In genomic region chr4:77817304-77818076, GRCh38 we compare ENCODE assay signal across 8 cellular contexts. TPM values are rescaled to one million over a fixed set of nuclear protein-coding genes. Genes with fewer than 3 reads are reported as not detected.
A peak's percentile ranks its signal among the peaks of the same experiment; 100 is the strongest.
DNase-seq lines count a peak whose midpoint lies in the region; ATAC-seq and TF ChIP-seq lines count a peak whose summit lies in the region.

No MANE protein-coding gene starts in this region.

- peak overlapping the region; percentile 98 for H3K27ac ChIP-seq in DND-41 (ENCODE audit: low read length)

- no peaks in the 10 kb centered on the region for H3K9me3 ChIP-seq in DND-41 (ENCODE audit: insufficient read depth, low read length, severe bottlenecking)
- no peaks in the 10 kb centered on the region; the same call in 1 of the 2 replicates for H3K9me3 ChIP-seq in MG63
- no peaks in the 10 kb centered on the region for H3K9me3 ChIP-seq in mononuclear cell (ENCODE audit: low read depth, low read length)

- peak; percentile 30 for DNase-seq in DND-41
- DNase-seq in MG63: no peak
- DNase-seq in cardiac fibroblast (ENCODE audit: low read depth in 2 of 2): peak in 1 of 2 donors; percentile 3
- no peak for DNase-seq in activated effector memory CD4-positive, alpha-beta T cell treated with anti-CD3 and anti-CD28 coated beads, Interleukin-2, amount 50 U/mL, for 16 hours
- DNase-seq in NCI-H146 treated with DMSO at 0.1 percent for 48 hours (lab: John Stamatoyannopoulos, UW; ENCODE audit: unreplicated experiment): no peak
- DNase-seq in activated gamma-delta T cell treated with Interleukin-2 at 50 U/mL for 16 hours: no peak

- no peak for TF ChIP-seq CTCF in DND-41 (IDR thresholded peaks at IDR 0.05; ENCODE audit: borderline replicate concordance, extremely low read depth, low read length, poor library complexity, severe bottlenecking)
- TF ChIP-seq CTCF in cardiac fibroblast (IDR thresholded peaks at IDR 0.05; ENCODE audit: low read depth, low read length): no peak

- peak; percentile 10; the same call in 1 of the 3 replicates for ATAC-seq in DND-41 (ENCODE audit: insufficient read depth, low read depth)
- ATAC-seq in GM18511 (IDR thresholded peaks at IDR 0.05; ENCODE audit: unreplicated experiment): no peak

- H2AFZ ChIP-seq in DND-41 (ENCODE audit: low read depth, low read length): 0 out of 2 replicates have a peak overlapping the region, but pooled peaks have one; percentile 89

- no peaks in the 10 kb centered on the region for H3K27me3 ChIP-seq in DND-41 (ENCODE audit: insufficient read depth, low read length, poor library complexity)
- no peaks in the 10 kb centered on the region for H3K27me3 ChIP-seq in MG63
- no peaks in the 10 kb centered on the region for H3K27me3 ChIP-seq in mononuclear cell (ENCODE audit: insufficient read depth, low read length)

- H3K4me1 ChIP-seq in DND-41 (ENCODE audit: insufficient read depth, low read length): peaks cover 63% of the 10 kb centered on the region
- H3K4me1 ChIP-seq in mononuclear cell (ENCODE audit: insufficient read depth, low read length): peaks cover 36% of the 10 kb centered on the region

- peak overlapping the region; percentile 65 for H3K4me2 ChIP-seq in DND-41 (ENCODE audit: insufficient read depth, low read length)

- peak overlapping the region; percentile 94 for H3K9ac ChIP-seq in DND-41 (ENCODE audit: low read depth, low read length)

- peaks cover 85% of the 10 kb centered on the region for H3K79me2 ChIP-seq in DND-41 (ENCODE audit: insufficient read depth, low read length)

- H3K36me3 ChIP-seq in DND-41 (ENCODE audit: insufficient read depth, low read length) (peaks cover 3% of the 10 kb centered on the region; the same call in 1 of the 2 replicates), MG63 (no peaks in the 10 kb centered on the region)

- H3K4me3 ChIP-seq in DND-41 (ENCODE audit: low read depth in 1 of 2, low read length in 2 of 2) (peak overlapping the region; percentile 81 to 94; a peak in 3 of 4 replicates), MG63 (peak overlapping the region; percentile 67), cardiac fibroblast (replicated peaks in 1 of 2; ENCODE audit: low read depth in 2 of 2, low read length in 2 of 2) (peak overlapping the region; percentile 69 to 84), mononuclear cell (ENCODE audit: low read length) (peak overlapping the region; percentile 89)

- peaks cover 25% of the 10 kb centered on the region for H4K20me1 ChIP-seq in DND-41 (ENCODE audit: insufficient read depth, low read length)

RNA-seq across cellular contexts. Expression of gene CNOT6L, which starts 1.7 kb away (rescaled TPM):
- 1.9 and 6.1 TPM in 2 replicates for total RNA-seq in MG63 (2014; rRNA removed; shearing (Covaris generic); ENCODE audit: low replicate concordance)
- total RNA-seq in mononuclear cell: 207 TPM

RNA-seq across cellular contexts. Expression of gene MRPL1, which starts 45.1 kb away (rescaled TPM):
- total RNA-seq in MG63 (2014; rRNA removed; shearing (Covaris generic); ENCODE audit: low replicate concordance): 43.6 and 46.3 TPM in 2 replicates
- total RNA-seq in mononuclear cell: 15.5 TPM

Comparison
In these comparisons a context has a peak if more than half of its experiments do, and no peak if none do; other contexts are left out.
1. RNA of gene CNOT6L, which starts 1.7 kb away (total RNA-seq): 207 TPM in mononuclear cell (single experiment); 1.9 to 6.1 TPM in MG63; every median in the first group is over 10 times any median in the second.
2. Peak in every context shown above with its lines, with median percentiles within 50 percentile points of each other: H3K4me3 ChIP-seq.